In the genomic region with DNA sequence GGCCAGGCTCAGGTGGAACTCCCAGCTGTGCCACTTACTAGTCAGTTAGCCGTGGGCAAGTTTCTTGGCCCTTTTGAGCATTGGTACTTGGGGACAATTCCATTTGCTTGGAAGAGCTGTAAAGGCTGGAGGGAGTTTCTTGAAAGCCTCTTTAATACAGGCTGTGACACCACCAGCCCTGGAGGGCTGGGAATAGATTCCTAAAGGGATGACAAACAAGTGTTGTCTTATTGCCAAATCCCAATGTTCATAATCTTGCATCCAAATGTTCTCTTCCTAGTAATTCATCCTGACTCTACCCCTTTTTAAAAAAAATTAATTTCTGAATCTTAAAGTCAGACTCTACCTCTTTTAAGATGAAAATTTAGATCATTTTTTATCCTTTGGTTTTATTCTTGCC, we compare ENCODE assay signal across 18 cellular contexts.
"Had no signal": no experiment of that assay in that cellular context is flagged by ENCODE, and none has a peak within 500 bp of the region (broad histone marks: within the 10 kb centered on the region; RNA-seq: fewer than 3 reads in every experiment).

No MANE protein-coding gene starts in this region.

- H3K36me3 ChIP-seq: ovary had no signal

- H3K4me3 ChIP-seq: esophagus squamous epithelium, heart left ventricle, ovary, right atrium auricular region, sigmoid colon, skin epidermis, thyroid gland had no signal

- H3K4me1 Mint-ChIP-seq: natural killer cell, neural crest cell had no signal

- H3K27me3 Mint-ChIP-seq: stimulated activated naive B cell treated with anti-CD40 and anti-IgM and Interleukin-4, amounts not matched to agents 10 μg/mL and 1 μg/mL and 100 μg/mL, for 72 hours; type B pancreatic cell had no signal

- H3K27me3 ChIP-seq: esophagus squamous epithelium, heart left ventricle, ovary, right atrium auricular region, sigmoid colon, thyroid gland had no signal

- H3K27ac ChIP-seq: esophagus squamous epithelium, heart left ventricle, ovary, right atrium auricular region, sigmoid colon, skin epidermis, thyroid gland had no signal

- H3K9me3 Mint-ChIP-seq: natural killer cell; neural crest cell; stimulated activated naive B cell treated with anti-CD40 and anti-IgM and Interleukin-4, amounts not matched to agents 10 μg/mL and 1 μg/mL and 100 μg/mL, for 72 hours; type B pancreatic cell had no signal

- DNase-seq: effector memory CD4-positive, alpha-beta T cell; esophagus squamous epithelium; foreskin melanocyte; heart left ventricle; hippocampal formation; left colon; mammary epithelial cell; natural killer cell; ovary; sigmoid colon; stimulated activated CD4-positive, alpha-beta T cell treated with anti-CD3 and anti-CD28 coated beads, Interleukin-2, amount 100 ng/mL, for 24 hours; stimulated activated CD4-positive, alpha-beta T cell treated with anti-CD3 and anti-CD28 coated beads, Interleukin-4, amount 100 ng/mL, for 4 hours; stimulated activated naive B cell treated with anti-CD40 and anti-IgM and Interleukin-4, amounts not matched to agents 10 μg/mL and 1 μg/mL and 100 μg/mL, for 72 hours; thyroid gland had no signal

- H3K4me3 Mint-ChIP-seq: natural killer cell; neural crest cell; stimulated activated naive B cell treated with anti-CD40 and anti-IgM and Interleukin-4, amounts not matched to agents 10 μg/mL and 1 μg/mL and 100 μg/mL, for 72 hours; type B pancreatic cell had no signal

- H3K9me3 ChIP-seq: esophagus squamous epithelium, heart left ventricle, ovary, right atrium auricular region, sigmoid colon, thyroid gland had no signal

- ATAC-seq: heart left ventricle; left colon; natural killer cell; stimulated activated naive B cell treated with anti-CD40 and anti-IgM and Interleukin-4, amounts not matched to agents 10 μg/mL and 1 μg/mL and 100 μg/mL, for 72 hours had no signal

- H3K27ac Mint-ChIP-seq: natural killer cell; stimulated activated naive B cell treated with anti-CD40 and anti-IgM and Interleukin-4, amounts not matched to agents 10 μg/mL and 1 μg/mL and 100 μg/mL, for 72 hours; type B pancreatic cell had no signal

- H3K4me1 ChIP-seq: esophagus squamous epithelium, right atrium auricular region, sigmoid colon, thyroid gland had no signal
